16 cellular contexts compared by ENCODE assay signal in genomic region chr16:26816885-26817571, GRCh38.
DNase-seq lines count a peak whose midpoint lies in the region; ATAC-seq, FAIRE-seq and TF ChIP-seq lines count a peak whose summit lies in the region.
"Had no signal": no experiment of that assay in that cellular context is flagged by ENCODE, and none has a peak within 500 bp of the region (broad histone marks: within the 10 kb centered on the region; RNA-seq: fewer than 3 reads in every experiment).

No MANE protein-coding gene starts in this region.

- H2AK5ac ChIP-seq in IMR-90 (ENCODE audit: low read depth, low read length) = peak overlapping the region; percentile 35; the same call in 1 of the 2 replicates

- no peak overlapping the region for H2BK15ac ChIP-seq in IMR-90 (ENCODE audit: low read depth, low read length)

- peak overlapping the region; percentile 22 for H3K4me3 Mint-ChIP-seq in T-helper 17 cell
- H3K4me3 Mint-ChIP-seq: activated T-cell treated with anti-CD3 and anti-CD28 coated beads, Interleukin-2, amount 50 U/mL, for 4 hours had no signal

- no peak overlapping the region for H4K91ac ChIP-seq in IMR-90 (ENCODE audit: insufficient read depth, low read depth, low read length)

- H2BK20ac ChIP-seq in IMR-90 (ENCODE audit: low read depth, low read length) = peak overlapping the region; percentile 53; the same call in 1 of the 2 replicates

- TF ChIP-seq CTCF in AG09309 (IDR thresholded peaks at IDR 0.05; ENCODE audit: control insufficient read depth, insufficient read depth, low read depth, low read length, missing control alignments) (no peak), IMR-90 (conservative IDR thresholded peaks at IDR 0.05; ENCODE audit: low read depth, low read length) (no peak), foreskin fibroblast (IDR thresholded peaks at IDR 0.05; ENCODE audit: low read depth, low read length) (no peak)

- H2AFZ ChIP-seq in IMR-90 (replicated peaks; ENCODE audit: low read length, poor library complexity) = peak overlapping the region; percentile 76

- H3K27ac Mint-ChIP-seq in T-helper 17 cell = no peak overlapping the region

- H3K4me3 ChIP-seq in AG09309 (ENCODE audit: control insufficient read depth, low read depth, low read length) (peak overlapping the region; percentile 17), IMR-90 (ENCODE audit: insufficient read depth, low read depth, low read length) (no peak overlapping the region), foreskin fibroblast (ENCODE audit: low read depth in 1 of 2, low read length in 2 of 2) (peak overlapping the region in 1 of 2 donors; percentile 13)
- H3K4me3 ChIP-seq: colonic mucosa, left ventricle myocardium inferior, thoracic aorta had no signal

- H4K5ac ChIP-seq in IMR-90 (ENCODE audit: low read depth, low read length) = no peak overlapping the region

- no peak for FAIRE-seq in GM19239 (lab: Jason Lieb, UNC)
- FAIRE-seq: GM12891 had no signal

- H3K27ac ChIP-seq in IMR-90 (ENCODE audit: insufficient read depth, low read length) = no peak overlapping the region
- H3K27ac ChIP-seq: C4-2B, colonic mucosa, left ventricle myocardium inferior, thoracic aorta had no signal

- H3K56ac ChIP-seq in IMR-90 (ENCODE audit: extremely low read depth, insufficient read depth, low read length) = no peak overlapping the region

- no peak overlapping the region for H2BK5ac ChIP-seq in IMR-90 (ENCODE audit: low read depth, low read length, poor library complexity, severe bottlenecking)

- no peak overlapping the region for H3K14ac ChIP-seq in IMR-90 (replicated peaks; ENCODE audit: low read depth, low read length)

- H3K79me1 ChIP-seq in IMR-90 (ENCODE audit: low read depth in 1 of 2, low read length in 2 of 2) = no peaks in the 10 kb centered on the region

- H3K9ac ChIP-seq in IMR-90 (ENCODE audit: low read depth, low read length) = no peak overlapping the region

- H3K9me3 ChIP-seq in IMR-90 (ENCODE audit: control insufficient read depth, insufficient read depth, low read length) (no peaks in the 10 kb centered on the region), T-helper 17 cell (ENCODE audit: control insufficient read depth, low read length, poor library complexity, severe bottlenecking) (no peaks in the 10 kb centered on the region)
- H3K9me3 ChIP-seq: colonic mucosa, left ventricle myocardium inferior, thoracic aorta had no signal

- H3K18ac ChIP-seq in IMR-90 (ENCODE audit: low read depth, low read length) = no peak overlapping the region

- H3K36me3 Mint-ChIP-seq in T-helper 17 cell (ENCODE audit: low read depth) = no peaks in the 10 kb centered on the region

- H4K8ac ChIP-seq in IMR-90 (ENCODE audit: low read depth in 2 of 2, low read length in 2 of 2) = no peak overlapping the region

- TF ChIP-seq POLR2A in IMR-90 (IDR thresholded peaks at IDR 0.05; ENCODE audit: low read depth, low read length) = no peak

- no TSS peak for BruUV-seq in IMR-90 (replicated peaks; lab: Mats Ljungman, UMichigan)

- in situ Hi-C loops in IMR-90 (cut with MboI; ENCODE audit: low sequenced_read_pairs) = no loop called here

- POLR2A ChIA-PET in IMR-90 (lab: Charles Lee; ENCODE audit: unreplicated experiment) = no interaction called here

- H2BK120ac ChIP-seq in IMR-90 (ENCODE audit: low read depth, low read length) = no peak overlapping the region

- H3K27me3 ChIP-seq in IMR-90 (ENCODE audit: control insufficient read depth, insufficient read depth, low read length) = no peaks in the 10 kb centered on the region
- H3K27me3 ChIP-seq: colonic mucosa had no signal

- WGBS in IMR-90 (ENCODE audit: extremely low coverage in 2 of 2, insufficient read length in 1 of 2), 2 experiments = 29% methylated on average over 6 of the region's 21 CpGs; no CpG with 5 or more reads in 1 of the 2 experiments

- H3K4me1 ChIP-seq in IMR-90 (ENCODE audit: control insufficient read depth, insufficient read depth, low read length) = no peaks in the 10 kb centered on the region
- H3K4me1 ChIP-seq: colonic mucosa, left ventricle myocardium inferior had no signal

- intact Hi-C loops in IMR-90 (cut with micrococcal nuclease) (no loop called here), left ventricle myocardium superior (cut with micrococcal nuclease) (no loop called here)

- no peak overlapping the region for H3K23ac ChIP-seq in IMR-90 (ENCODE audit: low read depth, low read length)

- no peaks in the 10 kb centered on the region for H3K36me3 ChIP-seq in IMR-90 (ENCODE audit: control insufficient read depth, insufficient read depth, low read length)
- H3K36me3 ChIP-seq: colonic mucosa, left ventricle myocardium inferior, thoracic aorta had no signal

- H3K27me3 Mint-ChIP-seq in T-helper 17 cell = peaks cover 44% of the 10 kb centered on the region

- no peaks in the 10 kb centered on the region for H3K4me1 Mint-ChIP-seq in T-helper 17 cell

- H3K4ac ChIP-seq in IMR-90 (ENCODE audit: low read depth, low read length) = peak overlapping the region; percentile 27; the same call in 1 of the 2 replicates

- no peak for TF ChIP-seq RAD21 in IMR-90 (IDR thresholded peaks at IDR 0.05; ENCODE audit: low read length)

- H4K20me1 ChIP-seq in IMR-90 (ENCODE audit: insufficient read depth, low read length) = no peaks in the 10 kb centered on the region

- dilution Hi-C loops in IMR-90 (cut with HindIII; ENCODE audit: low sequenced_read_pairs, unreplicated experiment) = no loop called here

- H3K9me1 ChIP-seq in IMR-90 (ENCODE audit: insufficient read depth, low read length) = no peaks in the 10 kb centered on the region; the same call in 1 of the 2 replicates

- ATAC-seq in IMR-90 (ENCODE audit: low read depth) (peak; percentile 44), T-helper 17 cell (no peak), left ventricle myocardium superior (no peak)
- ATAC-seq: activated T-cell treated with anti-CD3 and anti-CD28 coated beads, Interleukin-2, amount 50 U/mL, for 4 hours had no signal

- CTCF ChIA-PET in IMR-90 (lab: Yijun Ruan, JAX) = no interaction called here

- no peak for DNase-seq in AG09309 (ENCODE audit: low read depth)
- peak; percentile 37 for DNase-seq in IMR-90
- DNase-seq in T-helper 17 cell = no peak
- DNase-seq in foreskin fibroblast = peak; percentile 69 to 80
- no peak for DNase-seq in GM19239 (ENCODE audit: insufficient read length, low spot score)
- no peak for DNase-seq in NOMO-1 treated with dmso at 0.1 percent for 144 hours (lab: John Stamatoyannopoulos, UW; ENCODE audit: unreplicated experiment)
- no peak for DNase-seq in left ventricle myocardium superior
- DNase-seq in NCI-H128 (lab: John Stamatoyannopoulos, UW; ENCODE audit: unreplicated experiment) = no peak
- DNase-seq: activated CD4-positive, alpha-beta T cell treated with anti-CD3 and anti-CD28 coated beads for 1 hour; activated T-cell treated with anti-CD3 and anti-CD28 coated beads, Interleukin-2, amount 50 U/mL, for 4 hours; colonic mucosa; left ventricle myocardium inferior; NCI-H1048 had no signal

- H2AK9ac ChIP-seq in IMR-90 (replicated peaks; ENCODE audit: low read depth, low read length, poor library complexity) = peak overlapping the region; percentile 78

- no peak overlapping the region for H3K4me2 ChIP-seq in IMR-90 (ENCODE audit: low read depth, low read length)

TF ChIP-seq in IMR-90, 13 proteins besides CTCF, POLR2A, EP300 and RAD21:
- TF ChIP-seq NFE2L2 (IDR thresholded peaks at IDR 0.05; ENCODE audit: low read depth, low read length) = no peak
- 0 out of 2 replicates have a peak, but pooled peaks have one; percentile 8 for TF ChIP-seq CEBPB (IDR thresholded peaks at IDR 0.05; ENCODE audit: low read depth, low read length)

Comparison
In these comparisons a context has a peak if more than half of its experiments do, and no peak if none do; other contexts are left out.
1. DNase-seq: peak in IMR-90 (single experiment) and foreskin fibroblast (2 of 2); none in AG09309 (single experiment), T-helper 17 cell (0 of 3), GM19239 (single experiment), NOMO-1 treated with dmso at 0.1 percent for 144 hours (single experiment), left ventricle myocardium superior (single experiment) and NCI-H128 (single experiment).